ENCODE assay signal across 1 cellular context in genomic region chr12:104435175-104435574, GRCh38.
TF ChIP-seq lines count a peak whose summit lies in the region.

No MANE protein-coding gene starts in this region.

TF ChIP-seq in K562, 482 proteins besides CTCF, POLR2A, EP300 and RAD21:
- TF ChIP-seq FOXK1 (CRISPR knock-in tag; IDR thresholded peaks at IDR 0.05; ENCODE audit: borderline replicate concordance) (no peak), HCFC1 (IDR thresholded peaks at IDR 0.05; ENCODE audit: low read depth, low read length) (no peak), EWSR1 (IDR thresholded peaks at IDR 0.05; ENCODE audit: borderline replicate concordance, low read depth, partially characterized antibody) (no peak), MAFG (tag; conservative IDR thresholded peaks at IDR 0.05) (0 out of 2 replicates have a peak, but pooled peaks have one; percentile 24), MCM3 (IDR thresholded peaks at IDR 0.05) (no peak), ARID3B (CRISPR knock-in tag; IDR thresholded peaks at IDR 0.05; ENCODE audit: borderline replicate concordance) (no peak), C11orf30 (IDR thresholded peaks at IDR 0.05; ENCODE audit: low read depth) (peak; percentile 52; the same call in 1 of the 2 replicates), SIRT6 (IDR thresholded peaks at IDR 0.05; ENCODE audit: low read depth, low read length) (no peak), ZNF316 (IDR thresholded peaks at IDR 0.05) (peak; percentile 52), ZNF717 (CRISPR knock-in tag; IDR thresholded peaks at IDR 0.05) (no peak), ZNF124 (CRISPR knock-in tag; IDR thresholded peaks at IDR 0.05) (no peak), FOS (IDR thresholded peaks at IDR 0.05; ENCODE audit: extremely low read depth, insufficient read length) (no peak), ZNF217 (CRISPR knock-in tag; IDR thresholded peaks at IDR 0.05) (no peak), GABPB2 (CRISPR knock-in tag; conservative IDR thresholded peaks at IDR 0.05) (no peak), E2F5 (CRISPR knock-in tag; IDR thresholded peaks at IDR 0.05) (no peak), SFPQ (IDR thresholded peaks at IDR 0.05; ENCODE audit: low read depth, low read length) (no peak), TAF15 (IDR thresholded peaks at IDR 0.05; ENCODE audit: low read depth, low read length) (no peak)
TF ChIP-seq in K562: peak in this region for 3.
